ENCODE assay signal across 8 cellular contexts in the genomic region with DNA sequence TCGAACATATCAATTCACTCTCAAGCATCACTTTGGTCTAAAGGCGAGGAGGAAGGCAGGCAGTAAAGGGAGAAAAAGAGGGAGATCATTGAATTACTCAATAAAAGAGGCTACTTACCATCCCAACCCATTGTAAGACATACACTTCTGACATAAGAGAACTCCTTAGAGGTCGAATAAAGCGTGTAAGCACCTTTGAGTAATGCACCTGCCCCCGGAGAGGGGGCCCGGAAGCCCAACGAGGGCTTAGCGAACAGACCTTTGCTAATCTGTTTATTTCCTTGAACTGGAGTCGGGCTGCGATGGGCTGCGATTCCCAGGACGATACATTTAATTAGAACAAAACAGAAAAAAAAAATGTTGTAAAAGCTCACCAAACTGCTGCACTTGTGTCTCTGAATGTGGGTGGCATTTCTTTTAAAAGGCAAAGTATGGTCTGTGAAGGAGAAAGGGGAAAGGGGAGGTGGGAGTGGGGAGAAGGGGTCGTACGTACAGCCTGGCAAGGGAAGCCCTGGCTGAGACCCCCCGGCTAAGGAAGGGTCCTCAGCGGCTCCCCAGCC. TPM values are rescaled to one million over a fixed set of nuclear protein-coding genes. Genes with fewer than 3 reads are reported as not detected.
A peak's percentile ranks its signal among the peaks of the same experiment; 100 is the strongest.
DNase-seq lines count a peak whose midpoint lies in the region; ATAC-seq lines count a peak whose summit lies in the region.

No MANE protein-coding gene starts in this region.

- ATAC-seq in naive thymus-derived CD8-positive, alpha-beta T cell: no peak
- no peak for ATAC-seq in sciatic nerve

- peak overlapping the region; percentile 100 for H3K27ac ChIP-seq in urinary bladder (ENCODE audit: low read depth)

- no peaks in the 10 kb centered on the region for H3K9me3 Mint-ChIP-seq in naive thymus-derived CD8-positive, alpha-beta T cell

- no peaks in the 10 kb centered on the region for H3K4me1 ChIP-seq in urinary bladder (ENCODE audit: insufficient read depth)

- H3K4me3 ChIP-seq in urinary bladder (ENCODE audit: low read depth, low read length): peak overlapping the region; percentile 93

- intact Hi-C loops in sciatic nerve (cut with DNase I): no loop called here

- H3K36me3 Mint-ChIP-seq in naive thymus-derived CD8-positive, alpha-beta T cell: peaks cover 11 to 13% (median 12%) of the 10 kb centered on the region in 3 donors

- H3K4me3 Mint-ChIP-seq in naive thymus-derived CD8-positive, alpha-beta T cell: peak overlapping the region; percentile 92 to 100 (median 98)

- peak overlapping the region; percentile 96 to 100 (median 99) for H3K27ac Mint-ChIP-seq in naive thymus-derived CD8-positive, alpha-beta T cell

- peak; percentile 63 for DNase-seq in activated gamma-delta T cell treated with Interleukin-2 at 50 U/mL for 16 hours
- no peak for DNase-seq in activated gamma-delta T cell (lab: John Stamatoyannopoulos, UW)
- peak; percentile 44 for DNase-seq in activated CD4-positive, alpha-beta T cell treated with anti-CD3 and anti-CD28 coated beads for 1 hour
- peak; percentile 25 for DNase-seq in dermis blood vessel endothelial cell
- DNase-seq in naive thymus-derived CD8-positive, alpha-beta T cell: peak; percentile 26 to 70 (median 38)
- no peak for DNase-seq in hepatic stellate cell (ENCODE audit: low spot score)
- no peak for DNase-seq in sciatic nerve (ENCODE audit: low spot score)

- POLR2A ChIA-PET in naive thymus-derived CD8-positive, alpha-beta T cell (lab: Charles Lee): interaction anchor here (0.7 to 5.6 kb wide), 9 partner anchors 15 to 290 kb away, joined by 3 to 110 read pairs (median 6); a partner anchor contains a TSS

- H3K27me3 Mint-ChIP-seq in naive thymus-derived CD8-positive, alpha-beta T cell: peaks cover 0 to 2% (median 0%) of the 10 kb centered on the region in 5 donors

- no peaks in the 10 kb centered on the region for H3K36me3 ChIP-seq in urinary bladder (ENCODE audit: insufficient read depth)

- H3K4me1 Mint-ChIP-seq in naive thymus-derived CD8-positive, alpha-beta T cell: peaks cover 37 to 65% (median 59%) of the 10 kb centered on the region in 4 donors

- WGBS in urinary bladder: 4% methylated on average over 16 of the region's 16 CpGs

RNA-seq across cellular contexts. Expression of a gene that starts 3.0 kb away (rescaled TPM):
- 11.9 and 21.9 TPM in 2 replicates for total RNA-seq in dermis blood vessel endothelial cell
- 10 to 100 TPM; 73.4 to 76.3 TPM for total RNA-seq in naive thymus-derived CD8-positive, alpha-beta T cell
- 1 to 10 TPM in 2 of 3 donors, under 1 TPM in 1; 0.86 to 2.4 (median 2.0) TPM for polyA plus RNA-seq in naive thymus-derived CD8-positive, alpha-beta T cell
- total RNA-seq in urinary bladder: 10.7 TPM
- 15.2 TPM for polyA plus RNA-seq in urinary bladder
- 50.4 TPM for total RNA-seq in sciatic nerve

RNA-seq across cellular contexts. Expression of a gene that starts 20.0 kb away (rescaled TPM):
- 168 and 236 TPM in 2 replicates for total RNA-seq in dermis blood vessel endothelial cell
- 10 to 100 TPM; 44.5 to 45.6 TPM for total RNA-seq in naive thymus-derived CD8-positive, alpha-beta T cell
- polyA plus RNA-seq in naive thymus-derived CD8-positive, alpha-beta T cell: 100 to 1,000 TPM; 158 to 174 (median 159) TPM
- 81.4 TPM for total RNA-seq in urinary bladder
- 115 TPM for polyA plus RNA-seq in urinary bladder
- total RNA-seq in sciatic nerve: 41.8 TPM

Comparison
In these comparisons a context has a peak if more than half of its experiments do, and no peak if none do; other contexts are left out.
1. DNase-seq: peak in activated gamma-delta T cell treated with Interleukin-2 at 50 U/mL for 16 hours (single experiment), activated CD4-positive, alpha-beta T cell treated with anti-CD3 and anti-CD28 coated beads for 1 hour (single experiment), dermis blood vessel endothelial cell (single experiment) and naive thymus-derived CD8-positive, alpha-beta T cell (10 of 10); none in activated gamma-delta T cell (single experiment), hepatic stellate cell (single experiment) and sciatic nerve (single experiment).